In genomic region chr1:225923381-225923691, GRCh38 we compare ENCODE assay signal across 8 cellular contexts. TPM values are rescaled to one million over a fixed set of nuclear protein-coding genes. Genes with fewer than 3 reads are reported as not detected.
DNase-seq lines count a peak whose midpoint lies in the region; ATAC-seq and TF ChIP-seq lines count a peak whose summit lies in the region.

No MANE protein-coding gene starts in this region.

- H3K27ac ChIP-seq in SJCRH30: peak overlapping the region; percentile 75
- peak overlapping the region; percentile 82 to 88 for H3K27ac ChIP-seq in prostate gland

- H3K4me1 ChIP-seq in ES-I3 (ENCODE audit: insufficient read depth, low read length): peaks cover 6% of the 10 kb centered on the region; the same call in 1 of the 2 replicates
- 0 out of 2 replicates have a peak, but pooled peaks cover 2% of the 10 kb centered on the region for H3K4me1 ChIP-seq in SJCRH30
- H3K4me1 ChIP-seq in prostate gland (replicated peaks): peaks cover 11% of the 10 kb centered on the region

- intact Hi-C loops in prostate gland (cut with DNase I): no loop called here

- H3K9me3 ChIP-seq in ES-I3 (ENCODE audit: control insufficient read depth, insufficient read depth, low read length) (no peaks in the 10 kb centered on the region), SJCRH30 (replicated peaks) (no peaks in the 10 kb centered on the region), prostate gland (no peaks in the 10 kb centered on the region)

- peak overlapping the region; percentile 100 for H3K9ac ChIP-seq in ES-I3 (ENCODE audit: low read depth, low read length)

- H3K4me3 ChIP-seq in SJCRH30 (peak overlapping the region; percentile 77), fibroblast of villous mesenchyme (ENCODE audit: low read depth, low read length) (peak overlapping the region; percentile 91), prostate gland (peak overlapping the region; percentile 69 to 86)

- DNase-seq in SJCRH30 (no peak), fibroblast of villous mesenchyme (ENCODE audit: low read depth) (no peak), prostate gland (ENCODE audit: low spot score) (no peak), NCI-H226 (no peak), HCEC 1CT (no peak)

- TF ChIP-seq POLR2A in prostate gland (IDR thresholded peaks at IDR 0.05): no peak

- peaks cover 19% of the 10 kb centered on the region for H3K36me3 ChIP-seq in ES-I3 (ENCODE audit: insufficient read depth, low read length)
- H3K36me3 ChIP-seq in SJCRH30: peaks cover 9% of the 10 kb centered on the region; the same call in 1 of the 2 replicates
- no peaks in the 10 kb centered on the region for H3K36me3 ChIP-seq in prostate gland

- H3K27me3 ChIP-seq in SJCRH30 (no peaks in the 10 kb centered on the region), prostate gland (replicated peaks; ENCODE audit: insufficient read depth) (no peaks in the 10 kb centered on the region)

- TF ChIP-seq CTCF in fibroblast of villous mesenchyme (IDR thresholded peaks at IDR 0.05; ENCODE audit: insufficient read depth, low read depth, low read length) (no peak), prostate gland (IDR thresholded peaks at IDR 0.05) (no peak)

- ATAC-seq in HG03354 (IDR thresholded peaks at IDR 0.05; ENCODE audit: poor library complexity, severe bottlenecking, unreplicated experiment) (no peak), GM21825 (IDR thresholded peaks at IDR 0.05; ENCODE audit: unreplicated experiment) (no peak)

- WGBS in prostate gland: 2% methylated on average over 8 of the region's 8 CpGs

RNA-seq across cellular contexts. Expression of gene PYCR2, which starts 0.7 kb away (rescaled TPM):
- 46.0 and 51.1 TPM in 2 replicates for total RNA-seq in SJCRH30 (2014; rRNA removed; shearing (Covaris generic))
- total RNA-seq in fibroblast of villous mesenchyme (28.0 and 36.7 TPM in 2 replicates), prostate gland (10 to 100 TPM; 70.8 to 80.2 TPM)

RNA-seq across cellular contexts. Expression of gene LEFTY2, which starts 17.7 kb away (rescaled TPM):
- 0.56 and 0.77 TPM in 2 replicates for total RNA-seq in SJCRH30 (2014; rRNA removed; shearing (Covaris generic))
- total RNA-seq in fibroblast of villous mesenchyme (under 0.01 TPM in 1 of 2 replicates, not detected in the other), prostate gland (1 to 10 TPM in 1 of 2 donors, not detected in 1; 7.9 TPM)

RNA-seq across cellular contexts. Expression of gene LEFTY1, which starts 34.4 kb away (rescaled TPM):
- total RNA-seq in SJCRH30 (2014; rRNA removed; shearing (Covaris generic)): 16.7 and 19.4 TPM in 2 replicates
- 0.32 TPM in 1 of 2 replicates, not detected in the other for total RNA-seq in fibroblast of villous mesenchyme
- total RNA-seq in prostate gland: 1 to 10 TPM; 1.7 to 2.0 TPM

RNA-seq across cellular contexts. Expression of gene TMEM63A, which starts 41.2 kb away (rescaled TPM):
- 13.5 and 20.4 TPM in 2 replicates for total RNA-seq in SJCRH30 (2014; rRNA removed; shearing (Covaris generic))
- total RNA-seq in fibroblast of villous mesenchyme (20.3 and 26.3 TPM in 2 replicates), prostate gland (100 to 1,000 TPM; 141 to 192 TPM)
